ENCODE assay signal across 8 cellular contexts in genomic region chr19:14369399-14370168, GRCh38.
DNase-seq lines count a peak whose midpoint lies in the region; ATAC-seq lines count a peak whose summit lies in the region.

No MANE protein-coding gene starts in this region.

- ATAC-seq in GM21717 (IDR thresholded peaks at IDR 0.05; ENCODE audit: unreplicated experiment), result peak; percentile 28
- ATAC-seq in GM19455 (IDR thresholded peaks at IDR 0.05; ENCODE audit: unreplicated experiment), result no peak
- ATAC-seq in HG03469 (IDR thresholded peaks at IDR 0.05; ENCODE audit: unreplicated experiment), result no peak

- peak; percentile 86 for DNase-seq in activated CD4-positive, alpha-beta T cell treated with anti-CD3 and anti-CD28 coated beads, Interleukin-2, amount 50 U/mL, for 1 hour
- peak; percentile 78 for DNase-seq in effector CD8-positive, alpha-beta T cell (lab: John Stamatoyannopoulos, UW)
- DNase-seq in stimulated activated CD4-positive, alpha-beta T cell treated with anti-CD3 and anti-CD28 coated beads, Interleukin-15, amount 100 ng/mL, for 1 hour (ENCODE audit: low read depth in 1 of 2, low spot score in 1 of 2), result peak; percentile 67 to 76
- DNase-seq in midbrain (lab: John Stamatoyannopoulos, UW) (no peak), NCI-H187 treated with DMSO at 0.1 percent for 48 hours (lab: John Stamatoyannopoulos, UW) (no peak)

Comparison
In these comparisons a context has a peak if more than half of its experiments do, and no peak if none do; other contexts are left out.
1. DNase-seq: peak in activated CD4-positive, alpha-beta T cell treated with anti-CD3 and anti-CD28 coated beads, Interleukin-2, amount 50 U/mL, for 1 hour (single experiment), effector CD8-positive, alpha-beta T cell (single experiment) and stimulated activated CD4-positive, alpha-beta T cell treated with anti-CD3 and anti-CD28 coated beads, Interleukin-15, amount 100 ng/mL, for 1 hour (2 of 2); none in midbrain (single experiment) and NCI-H187 treated with DMSO at 0.1 percent for 48 hours (single experiment).